In the genomic region with DNA sequence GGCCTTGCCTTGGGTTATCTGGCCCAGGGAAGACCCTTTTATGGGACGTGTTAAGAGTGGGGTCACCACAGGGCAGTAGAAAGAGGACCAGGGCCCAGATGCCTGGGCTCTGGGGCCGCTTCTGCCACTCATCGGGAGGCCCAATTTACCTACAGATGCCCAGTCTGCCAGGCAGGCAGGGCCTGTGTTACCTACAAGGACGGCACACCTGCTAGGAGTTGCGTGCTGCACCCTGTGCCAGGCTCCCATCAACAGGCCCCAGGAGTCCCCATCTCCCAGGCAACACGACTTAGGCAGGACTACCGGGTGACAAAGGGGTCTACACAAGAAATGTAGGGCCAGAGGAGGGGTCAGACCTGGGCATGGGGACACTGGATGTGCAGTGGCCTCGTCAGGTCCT, we compare ENCODE assay signal across 15 cellular contexts. TPM values are rescaled to one million over a fixed set of nuclear protein-coding genes. Genes with fewer than 3 reads are reported as not detected.
DNase-seq lines count a peak whose midpoint lies in the region; ATAC-seq, FAIRE-seq and TF ChIP-seq lines count a peak whose summit lies in the region.
"Had no signal": no experiment of that assay in that cellular context is flagged by ENCODE, and none has a peak within 500 bp of the region (broad histone marks: within the 10 kb centered on the region; RNA-seq: fewer than 3 reads in every experiment).

No MANE protein-coding gene starts in this region.

- H3K36me3 ChIP-seq in bronchial epithelial cell (ENCODE audit: control insufficient read depth, insufficient read depth, low read length), result peaks cover 80% of the 10 kb centered on the region
- H3K36me3 ChIP-seq in sigmoid colon, result peaks cover 61 to 100% (median 100%) of the 10 kb centered on the region in 4 donors

- TF ChIP-seq EP300 in sigmoid colon (IDR thresholded peaks at IDR 0.05), result no peak

- FAIRE-seq in GM12892 (lab: Jason Lieb, UNC) (no peak), bronchial epithelial cell (lab: Jason Lieb, UNC) (peak; percentile 47)

- no peak overlapping the region for H3K27ac ChIP-seq in sigmoid colon

- peak overlapping the region; percentile 56 to 72 for H3K27ac Mint-ChIP-seq in activated naive CD4-positive, alpha-beta T cell treated with anti-CD3 and anti-CD28 coated beads, Interleukin-2, amount 50 U/mL, for 72 hours
- H3K27ac Mint-ChIP-seq: activated T-helper 17 cell treated with anti-CD3 and anti-CD28 coated beads, Interleukin-2, amount 50 U/mL, for 72 hours had no signal

- H3K27me3 ChIP-seq in bronchial epithelial cell (ENCODE audit: control insufficient read depth, insufficient read depth, low read length), result no peaks in the 10 kb centered on the region
- no peaks in the 10 kb centered on the region for H3K27me3 ChIP-seq in sigmoid colon

- peak in 1 of 2 donors; percentile 45 for DNase-seq in activated naive CD4-positive, alpha-beta T cell treated with anti-CD3 and anti-CD28 coated beads, Interleukin-2, amount 50 U/mL, for 72 hours (ENCODE audit: low spot score in 2 of 2)
- no peak for DNase-seq in activated naive CD4-positive, alpha-beta T cell treated with Interleukin-2 at 50 U/mL for 16 hours
- peak; percentile 8 for DNase-seq in GM12892 (ENCODE audit: insufficient read length)
- no peak for DNase-seq in bronchial epithelial cell (ENCODE audit: low read depth)
- peak; percentile 47 for DNase-seq in sigmoid colon
- no peak for DNase-seq in left colon
- DNase-seq in HK-2 (ENCODE audit: unreplicated experiment), result no peak
- DNase-seq: mesenchymal stem cell; NCI-H1694; NCI-H446; SHP77 treated with DMSO at 0.1 percent for 48 hours; stimulated activated CD4-positive, alpha-beta T cell treated with anti-CD3 and anti-CD28 coated beads, Interleukin-1b, Interleukin-23, amount 100 ng/mL, for 48 hours had no signal

- ATAC-seq in activated naive CD4-positive, alpha-beta T cell treated with anti-CD3 and anti-CD28 coated beads, Interleukin-2, amount 50 U/mL, for 72 hours, result no peak
- ATAC-seq in left colon (no peak), HG03175 (IDR thresholded peaks at IDR 0.05; ENCODE audit: unreplicated experiment) (no peak)
- ATAC-seq: activated T-helper 17 cell treated with anti-CD3 and anti-CD28 coated beads, Interleukin-2, amount 50 U/mL, for 72 hours; HCT116 had no signal

- H3K9me3 Mint-ChIP-seq in activated naive CD4-positive, alpha-beta T cell treated with anti-CD3 and anti-CD28 coated beads, Interleukin-2, amount 50 U/mL, for 72 hours, result no peaks in the 10 kb centered on the region
- H3K9me3 Mint-ChIP-seq: activated T-helper 17 cell treated with anti-CD3 and anti-CD28 coated beads, Interleukin-2, amount 50 U/mL, for 72 hours had no signal

- WGBS in sigmoid colon, 2 donors, result 89 to 95% methylated on average over 8 of the region's 8 CpGs

- H3K4me1 ChIP-seq in sigmoid colon, result peaks cover 0 to 26% (median 15%) of the 10 kb centered on the region in 4 donors

- H3K9me3 ChIP-seq in sigmoid colon, result no peaks in the 10 kb centered on the region

- intact Hi-C loops in sigmoid colon (cut with DNase I), result no loop called here
- intact Hi-C loops in left colon (cut with DNase I, micrococcal nuclease), result no loop called here

- H3K36me3 Mint-ChIP-seq in activated naive CD4-positive, alpha-beta T cell treated with anti-CD3 and anti-CD28 coated beads, Interleukin-2, amount 50 U/mL, for 72 hours, result peaks cover 11 to 17% of the 10 kb centered on the region in 2 donors

- TF ChIP-seq POLR2A in GM12892 (IDR thresholded peaks at IDR 0.05; ENCODE audit: low read depth, low read length), result no peak
- no peak for TF ChIP-seq POLR2A in sigmoid colon (IDR thresholded peaks at IDR 0.05)

- H3K4me3 ChIP-seq in bronchial epithelial cell (ENCODE audit: low read depth, low read length), result no peak overlapping the region
- no peak overlapping the region for H3K4me3 ChIP-seq in sigmoid colon

- TF ChIP-seq CTCF in bronchial epithelial cell (IDR thresholded peaks at IDR 0.05; ENCODE audit: insufficient read depth, low read length, severe bottlenecking) (no peak), sigmoid colon (IDR thresholded peaks at IDR 0.05) (no peak)

RNA-seq across cellular contexts. Expression of a gene that starts 34.6 kb away (rescaled TPM):
- total RNA-seq in activated naive CD4-positive, alpha-beta T cell treated with anti-CD3 and anti-CD28 coated beads, Interleukin-2, amount 50 U/mL, for 72 hours, result 100 to 1,000 TPM; 382 to 520 TPM
- polyA plus RNA-seq in GM12892 (2012; ENCODE audit: missing spikeins), result 137 TPM
- total RNA-seq in bronchial epithelial cell (290 and 315 TPM in 2 replicates), sigmoid colon (100 to 1,000 TPM; 171 to 267 (median 238) TPM), left colon (100 to 1,000 TPM; 448 to 457 TPM)
- polyA plus RNA-seq in sigmoid colon, result 100 to 1,000 TPM; 200 to 267 (median 247) TPM

Comparison
In these comparisons a context has a peak if more than half of its experiments do, and no peak if none do; other contexts are left out.
1. DNase-seq: peak in GM12892 (single experiment) and sigmoid colon (single experiment); none in activated naive CD4-positive, alpha-beta T cell treated with Interleukin-2 at 50 U/mL for 16 hours (single experiment), bronchial epithelial cell (single experiment), left colon (0 of 2) and HK-2 (single experiment).